In genomic region chr2:109304248-109304647, GRCh38 we compare ENCODE assay signal across 14 cellular contexts.
A peak's percentile ranks its signal among the peaks of the same experiment; 100 is the strongest.
DNase-seq lines count a peak whose midpoint lies in the region; TF ChIP-seq lines count a peak whose summit lies in the region.
"Had no signal": no experiment of that assay in that cellular context is flagged by ENCODE, and none has a peak within 500 bp of the region (broad histone marks: within the 10 kb centered on the region; RNA-seq: fewer than 3 reads in every experiment).

No MANE protein-coding gene starts in this region.

- TF ChIP-seq CTCF in MCF 10A (IDR thresholded peaks at IDR 0.05; ENCODE audit: unreplicated experiment) = no peak
- no peak for TF ChIP-seq CTCF in breast epithelium (IDR thresholded peaks at IDR 0.05)
- no peak for TF ChIP-seq CTCF in NB4 (IDR thresholded peaks at IDR 0.05; ENCODE audit: low read depth, low read length)
- no peak for TF ChIP-seq CTCF in neural crest cell (conservative IDR thresholded peaks at IDR 0.05)

- H3K36me3 Mint-ChIP-seq in MCF 10A (ENCODE audit: insufficient read depth, unreplicated experiment) (no peaks in the 10 kb centered on the region), neural crest cell (ENCODE audit: low read depth) (no peaks in the 10 kb centered on the region)
- H3K36me3 Mint-ChIP-seq: CD4-positive, CD25-positive, alpha-beta regulatory T cell had no signal

- no peak overlapping the region for H3K4me3 ChIP-seq in breast epithelium
- no peak overlapping the region for H3K4me3 ChIP-seq in NB4 (ENCODE audit: low read depth, low read length)
- H3K4me3 ChIP-seq: GM23248 had no signal

- no peaks in the 10 kb centered on the region for H3K9me3 ChIP-seq in breast epithelium

- H3K4me1 Mint-ChIP-seq in MCF 10A (ENCODE audit: insufficient read depth, unreplicated experiment) (no peaks in the 10 kb centered on the region), neural crest cell (no peaks in the 10 kb centered on the region)
- H3K4me1 Mint-ChIP-seq: B cell had no signal

- H3K27me3 Mint-ChIP-seq in MCF 10A (ENCODE audit: insufficient read depth, unreplicated experiment) (no peaks in the 10 kb centered on the region), neural crest cell (ENCODE audit: low read depth) (no peaks in the 10 kb centered on the region)
- H3K27me3 Mint-ChIP-seq: B cell had no signal

- POLR2A ChIA-PET in MCF 10A (lab: Yijun Ruan, JAX) = no interaction called here

- TF ChIP-seq POLR2A in breast epithelium (IDR thresholded peaks at IDR 0.05) (no peak), NB4 (IDR thresholded peaks at IDR 0.05; ENCODE audit: extremely low read depth, insufficient read length) (no peak)

- DNase-seq in MCF 10A (ENCODE audit: unreplicated experiment) (no peak), breast epithelium (ENCODE audit: low spot score in 2 of 2) (no peak), NB4 (ENCODE audit: low read depth) (peak; percentile 39), neural crest cell (ENCODE audit: low read depth, low spot score) (no peak), NCI-H2107 treated with DMSO at 0.1 percent for 48 hours (lab: John Stamatoyannopoulos, UW; ENCODE audit: unreplicated experiment) (no peak), NCI-H2227 (lab: John Stamatoyannopoulos, UW; ENCODE audit: unreplicated experiment) (no peak), hypothalamus (lab: John Stamatoyannopoulos, UW) (no peak), putamen (ENCODE audit: low spot score) (no peak)
- DNase-seq: ACHN; CD4-positive, CD25-positive, alpha-beta regulatory T cell; GF-D8; GM23248 had no signal

- intact Hi-C loops in MCF 10A (cut with micrococcal nuclease) = no loop called here
- intact Hi-C loops in breast epithelium (cut with DNase I; ENCODE audit: low total_unique reads) = no loop called here

- no peak overlapping the region for H3K27ac ChIP-seq in breast epithelium
- H3K27ac ChIP-seq: GM23248, HL-60 had no signal

- BruUV-seq in MCF 10A (replicated peaks; lab: Mats Ljungman, UMichigan) = no TSS peak

- CTCF ChIA-PET in MCF 10A (lab: Yijun Ruan, JAX) = interaction anchor here (0.7 kb wide), 1 partner anchor 212 kb away, joined by 3 read pairs; no protein-coding TSS in a partner anchor

- no peaks in the 10 kb centered on the region for H3K27me3 ChIP-seq in breast epithelium

- H3K9me3 Mint-ChIP-seq in MCF 10A (ENCODE audit: unreplicated experiment) = no peaks in the 10 kb centered on the region
- no peaks in the 10 kb centered on the region for H3K9me3 Mint-ChIP-seq in neural crest cell

- H3K4me3 Mint-ChIP-seq in MCF 10A (ENCODE audit: unreplicated experiment) (no peak overlapping the region), neural crest cell (no peak overlapping the region)
- H3K4me3 Mint-ChIP-seq: B cell; CD4-positive, CD25-positive, alpha-beta regulatory T cell had no signal

- H3K4me1 ChIP-seq in breast epithelium = no peaks in the 10 kb centered on the region

- H3K27ac Mint-ChIP-seq in MCF 10A (ENCODE audit: low read depth, unreplicated experiment) = peak overlapping the region; percentile 70
- peak overlapping the region; percentile 13 for H3K27ac Mint-ChIP-seq in neural crest cell (ENCODE audit: unreplicated experiment)
- H3K27ac Mint-ChIP-seq: B cell; CD4-positive, CD25-positive, alpha-beta regulatory T cell had no signal

- H3K36me3 ChIP-seq in breast epithelium = no peaks in the 10 kb centered on the region
